12 cellular contexts compared by ENCODE assay signal in genomic region chr1:92792340-92792782, GRCh38. TPM values are rescaled to one million over a fixed set of nuclear protein-coding genes. Genes with fewer than 3 reads are reported as not detected.
DNase-seq lines count a peak whose midpoint lies in the region; ATAC-seq, FAIRE-seq and TF ChIP-seq lines count a peak whose summit lies in the region.
"Had no signal": no experiment of that assay in that cellular context is flagged by ENCODE, and none has a peak within 500 bp of the region (broad histone marks: within the 10 kb centered on the region; RNA-seq: fewer than 3 reads in every experiment).

No MANE protein-coding gene starts in this region.

- H3K4me3 Mint-ChIP-seq in nephron progenitor cell: no peak overlapping the region
- H3K4me3 Mint-ChIP-seq: activated naive CD8-positive, alpha-beta T cell; naive thymus-derived CD8-positive, alpha-beta T cell had no signal

- H3K36me3 Mint-ChIP-seq in nephron progenitor cell (ENCODE audit: low read depth): no peaks in the 10 kb centered on the region
- H3K36me3 Mint-ChIP-seq: activated naive CD8-positive, alpha-beta T cell; naive thymus-derived CD8-positive, alpha-beta T cell had no signal

- no peak for TF ChIP-seq POLR2A in H54 (IDR thresholded peaks at IDR 0.05; ENCODE audit: low read depth, low read length)

- H3K27me3 ChIP-seq in left ventricle myocardium inferior (ENCODE audit: low read depth): no peaks in the 10 kb centered on the region

- peak overlapping the region; percentile 28 for H3K27ac ChIP-seq in left ventricle myocardium inferior (replicated peaks)

- no peaks in the 10 kb centered on the region for H3K36me3 ChIP-seq in left ventricle myocardium inferior

- FAIRE-seq in H54 (lab: Jason Lieb, UNC): peak; percentile 20
- FAIRE-seq: kidney had no signal

- TF ChIP-seq CTCF in left ventricle myocardium inferior (IDR thresholded peaks at IDR 0.05; ENCODE audit: borderline replicate concordance): no peak
- TF ChIP-seq CTCF in nephron progenitor cell (IDR thresholded peaks at IDR 0.05): no peak

- intact Hi-C loops in left ventricle myocardium inferior (cut with micrococcal nuclease): no loop called here

- H3K4me1 ChIP-seq in left ventricle myocardium inferior: peaks cover 21% of the 10 kb centered on the region

- H3K27me3 Mint-ChIP-seq in nephron progenitor cell (ENCODE audit: low read depth, poor library complexity): peaks cover 16% of the 10 kb centered on the region

- no peaks in the 10 kb centered on the region for H3K9me3 Mint-ChIP-seq in nephron progenitor cell

- H3K27ac Mint-ChIP-seq in nephron progenitor cell: no peak overlapping the region
- H3K27ac Mint-ChIP-seq: activated naive CD8-positive, alpha-beta T cell; naive thymus-derived CD8-positive, alpha-beta T cell had no signal

- DNase-seq in A172 (ENCODE audit: low spot score) (peak; percentile 64), H54 (ENCODE audit: insufficient read length, low spot score) (no peak), NCI-H774 (lab: John Stamatoyannopoulos, UW) (peak; percentile 2), left ventricle myocardium inferior (no peak), nephron progenitor cell (no peak), SHP77 treated with DMSO at 0.1 percent for 48 hours (lab: John Stamatoyannopoulos, UW) (no peak)
- DNase-seq in stimulated activated CD4-positive, alpha-beta T cell treated with anti-CD3 and anti-CD28 coated beads, Interleukin-4, amount 100 ng/mL, for 24 hours: no peak
- DNase-seq: GF-D8; kidney; naive thymus-derived CD8-positive, alpha-beta T cell had no signal

- H3K9me3 ChIP-seq in left ventricle myocardium inferior (replicated peaks): peaks cover 4% of the 10 kb centered on the region

- peak overlapping the region; percentile 40 for H3K4me3 ChIP-seq in left ventricle myocardium inferior

- ATAC-seq in GM18519 (IDR thresholded peaks at IDR 0.05; ENCODE audit: low FRiP score, unreplicated experiment): no peak
- ATAC-seq: naive thymus-derived CD8-positive, alpha-beta T cell had no signal

- H3K4me1 Mint-ChIP-seq in nephron progenitor cell: peaks cover 5% of the 10 kb centered on the region
- H3K4me1 Mint-ChIP-seq: naive thymus-derived CD8-positive, alpha-beta T cell had no signal

RNA-seq across cellular contexts. Expression of gene EVI5, which starts 7.5 kb away (rescaled TPM):
- 11.0 and 21.3 TPM in 2 replicates for total RNA-seq in A172 (2014; rRNA removed; shearing (Covaris generic))
- total RNA-seq in left ventricle myocardium inferior: 30.4 TPM

RNA-seq across cellular contexts. Expression of gene RPL5, which starts 39.5 kb away (rescaled TPM):
- 799 and 911 TPM in 2 replicates for total RNA-seq in A172 (2014; rRNA removed; shearing (Covaris generic))
- 552 TPM for total RNA-seq in left ventricle myocardium inferior

Comparison
In these comparisons a context has a peak if more than half of its experiments do, and no peak if none do; other contexts are left out.
1. DNase-seq: peak in A172 (single experiment) and NCI-H774 (single experiment); none in H54 (single experiment), left ventricle myocardium inferior (single experiment), nephron progenitor cell (single experiment), stimulated activated CD4-positive, alpha-beta T cell treated with anti-CD3 and anti-CD28 coated beads, Interleukin-4, amount 100 ng/mL, for 24 hours (single experiment) and SHP77 treated with DMSO at 0.1 percent for 48 hours (single experiment).